In the genomic region with DNA sequence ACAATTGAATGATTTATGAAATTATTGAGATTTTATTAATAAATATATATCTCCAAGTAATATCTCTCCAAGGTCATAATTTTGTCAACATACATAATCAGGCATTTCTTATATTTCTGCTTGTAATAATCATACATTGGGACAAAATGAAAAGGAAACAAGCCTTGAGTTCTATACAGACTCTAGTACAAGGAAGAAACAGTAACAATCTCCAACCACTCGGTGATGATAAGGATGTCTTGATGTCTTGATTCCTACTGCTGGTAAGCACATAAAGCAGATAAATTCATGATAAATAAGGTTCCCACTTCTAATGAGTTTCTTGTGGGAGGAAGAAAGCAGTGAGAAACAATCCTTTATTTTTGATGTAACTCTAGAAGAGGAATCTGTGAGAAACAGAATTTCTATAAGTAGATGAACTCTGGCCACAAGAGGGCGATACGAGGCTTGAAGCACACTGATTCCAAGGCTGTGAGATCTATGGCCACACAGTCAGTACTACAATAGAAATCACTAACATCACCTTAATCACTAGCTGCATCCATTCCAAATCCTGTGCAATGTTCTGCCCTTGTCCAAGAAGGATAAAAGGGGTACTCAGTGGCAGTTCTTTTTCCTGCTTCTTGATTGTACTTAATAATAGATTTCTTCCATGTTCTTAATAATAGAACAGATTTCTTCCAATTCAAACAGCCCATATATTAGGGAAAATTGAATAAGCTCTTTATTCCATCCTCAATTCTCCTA, we compare ENCODE assay signal across 8 cellular contexts. TPM values are rescaled to one million over a fixed set of nuclear protein-coding genes. Genes with fewer than 3 reads are reported as not detected.
A peak's percentile ranks its signal among the peaks of the same experiment; 100 is the strongest.
DNase-seq lines count a peak whose midpoint lies in the region; ATAC-seq, FAIRE-seq and TF ChIP-seq lines count a peak whose summit lies in the region.

No MANE protein-coding gene starts in this region.

- TF ChIP-seq POLR2A in NB4 (IDR thresholded peaks at IDR 0.05; ENCODE audit: extremely low read depth, insufficient read length), result no peak

- intact Hi-C loops in pancreas (cut with DNase I), result loop anchor here in 2 of 3 donors (10.0 kb wide), 2 partner anchors 122 to 282 kb away; no protein-coding TSS in a partner anchor

- H3K9me3 ChIP-seq in pancreas, result no peaks in the 10 kb centered on the region

- H3K9me3 Mint-ChIP-seq in type B pancreatic cell, result peaks cover 5% of the 10 kb centered on the region

- H3K27me3 Mint-ChIP-seq in type B pancreatic cell, result no peaks in the 10 kb centered on the region

- no peak overlapping the region for H3K4me3 Mint-ChIP-seq in type B pancreatic cell

- no peaks in the 10 kb centered on the region for H3K36me3 Mint-ChIP-seq in type B pancreatic cell

- TF ChIP-seq CTCF in AG10803 (conservative IDR thresholded peaks at IDR 0.05; ENCODE audit: low read length) (peak; percentile 86), GM20000 (IDR thresholded peaks at IDR 0.05; ENCODE audit: extremely low read depth, missing control alignments) (peak; percentile 46), NB4 (IDR thresholded peaks at IDR 0.05; ENCODE audit: low read depth, low read length) (peak; percentile 57), pancreas (IDR thresholded peaks at IDR 0.05) (peak in 3 of 4 donors; percentile 64 to 76 (median 66)), type B pancreatic cell (conservative IDR thresholded peaks at IDR 0.05) (peak; percentile 91)

- in situ Hi-C loops in SK-MEL-5 (cut with HindIII; ENCODE audit: low pct_unique_long_range_greater_than_20kb, low sequenced_read_pairs), result no loop called here

- WGBS in pancreas, 2 donors, result 11 to 12% methylated on average over 3 of the region's 3 CpGs

- H3K4me1 Mint-ChIP-seq in type B pancreatic cell (ENCODE audit: unreplicated experiment), result no peaks in the 10 kb centered on the region

- peak; percentile 40 to 95 (median 88) for ATAC-seq in pancreas

- H3K4me3 ChIP-seq in AG10803 (ENCODE audit: low read length) (no peak overlapping the region), NB4 (ENCODE audit: low read depth, low read length) (no peak overlapping the region), pancreas (no peak overlapping the region)

- DNase-seq in AG10803 (ENCODE audit: low read depth) (peak; percentile 81), GM20000 (ENCODE audit: low spot score) (peak; percentile 65), NB4 (ENCODE audit: low read depth) (peak; percentile 88), SK-MEL-5 (ENCODE audit: low read depth, low spot score) (peak; percentile 80), globus pallidus (ENCODE audit: low spot score) (peak; percentile 87), pancreas (peak in 5 of 6 donors; percentile 37 to 74 (median 67)), type B pancreatic cell (ENCODE audit: extremely low spot score, unreplicated experiment) (no peak)
- peak; percentile 3 to 63 (median 44) for DNase-seq in activated naive CD4-positive, alpha-beta T cell (lab: John Stamatoyannopoulos, UW)

- H3K27ac Mint-ChIP-seq in type B pancreatic cell, result no peak overlapping the region

- H3K27me3 ChIP-seq in pancreas, result no peaks in the 10 kb centered on the region

- no peak overlapping the region for H3K27ac ChIP-seq in pancreas

- no peaks in the 10 kb centered on the region for H3K36me3 ChIP-seq in pancreas

- FAIRE-seq in pancreas (lab: Jason Lieb, UNC), result peak; percentile 74

- H3K4me1 ChIP-seq in pancreas, result no peaks in the 10 kb centered on the region

RNA-seq across cellular contexts. Expression of a gene that starts 41.4 kb away (rescaled TPM):
- total RNA-seq in SK-MEL-5 (2014; rRNA removed; shearing (Covaris generic)), result 3.9 and 5.7 TPM in 2 replicates
- 2.4 and 3.4 TPM in 2 replicates for polyA plus RNA-seq in SK-MEL-5 (2015; cell fraction: cytosol; rRNA removed)
- polyA plus RNA-seq in SK-MEL-5 (2015; cell fraction: nucleus; rRNA removed), result 1.3 TPM in 2 replicates
- total RNA-seq in pancreas, result 10 to 100 TPM in 2 of 6 donors, 1 to 10 TPM in 4; 5.9 to 14.2 (median 8.3) TPM
- 1 to 10 TPM; 1.7 to 3.1 TPM for polyA plus RNA-seq in pancreas
- 12.2 and 13.1 TPM in 2 replicates for total RNA-seq in type B pancreatic cell (ENCODE audit: low replicate concordance)
